Comparison of ENCODE assay signal across 14 cellular contexts in genomic region chr22:35837328-35837727, GRCh38.
DNase-seq lines count a peak whose midpoint lies in the region; ATAC-seq and TF ChIP-seq lines count a peak whose summit lies in the region.
"Had no signal": no experiment of that assay in that cellular context is flagged by ENCODE, and none has a peak within 500 bp of the region (broad histone marks: within the 10 kb centered on the region; RNA-seq: fewer than 3 reads in every experiment).

No MANE protein-coding gene starts in this region.

- H3K27ac Mint-ChIP-seq in activated T-cell treated with anti-CD3 and anti-CD28 coated beads, Interleukin-2, amount 50 U/mL, for 24 hours = no peak overlapping the region
- H3K27ac Mint-ChIP-seq: dendritic cell treated with granulocyte-macrophage colony-stimulating factor and Interleukin-4, amounts not matched to agents 40 ng/mL and 50 ng/mL, for 4 days had no signal

- no peaks in the 10 kb centered on the region for H3K9me3 ChIP-seq in skeletal muscle satellite cell (replicated peaks; ENCODE audit: low read length)
- H3K9me3 ChIP-seq: thyroid gland had no signal

- no peaks in the 10 kb centered on the region for H3K9me3 Mint-ChIP-seq in activated T-cell treated with anti-CD3 and anti-CD28 coated beads, Interleukin-2, amount 50 U/mL, for 24 hours
- H3K9me3 Mint-ChIP-seq: dendritic cell treated with granulocyte-macrophage colony-stimulating factor and Interleukin-4, amounts not matched to agents 40 ng/mL and 50 ng/mL, for 4 days had no signal

- H3K4me3 ChIP-seq in fibroblast of villous mesenchyme (ENCODE audit: low read depth, low read length) (peak overlapping the region; percentile 64), skeletal muscle satellite cell (ENCODE audit: low read length) (peak overlapping the region; percentile 71)
- H3K4me3 ChIP-seq: K562, thyroid gland had no signal

- DNase-seq in DMS53 (lab: John Stamatoyannopoulos, UW) (peak; percentile 0), DMS53 treated with DMSO at 0.1 percent for 48 hours (lab: John Stamatoyannopoulos, UW; ENCODE audit: unreplicated experiment) (no peak), fibroblast of villous mesenchyme (ENCODE audit: low read depth) (no peak), 8988T (no peak)
- no peak for DNase-seq in activated T-cell treated with anti-CD3 and anti-CD28 coated beads, Interleukin-2, amount 50 U/mL, for 24 hours
- DNase-seq: activated gamma-delta T cell, NCI-H2029 treated with DMSO at 0.1 percent for 48 hours, thyroid gland had no signal

- H3K4me2 ChIP-seq in skeletal muscle satellite cell (ENCODE audit: low read length) = peak overlapping the region; percentile 91

- peaks cover 22% of the 10 kb centered on the region for H3K4me1 Mint-ChIP-seq in activated T-cell treated with anti-CD3 and anti-CD28 coated beads, Interleukin-2, amount 50 U/mL, for 24 hours (ENCODE audit: low read depth)

- H3K4me3 Mint-ChIP-seq in activated T-cell treated with anti-CD3 and anti-CD28 coated beads, Interleukin-2, amount 50 U/mL, for 24 hours = no peak overlapping the region
- H3K4me3 Mint-ChIP-seq: dendritic cell treated with granulocyte-macrophage colony-stimulating factor and Interleukin-4, amounts not matched to agents 40 ng/mL and 50 ng/mL, for 4 days had no signal

- H3K27me3 Mint-ChIP-seq in activated T-cell treated with anti-CD3 and anti-CD28 coated beads, Interleukin-2, amount 50 U/mL, for 24 hours = peaks cover 16% of the 10 kb centered on the region

- H3K36me3 Mint-ChIP-seq in activated T-cell treated with anti-CD3 and anti-CD28 coated beads, Interleukin-2, amount 50 U/mL, for 24 hours (ENCODE audit: low read depth) = no peaks in the 10 kb centered on the region

- TF ChIP-seq CTCF in VCaP (conservative IDR thresholded peaks at IDR 0.05) = no peak
- TF ChIP-seq CTCF in fibroblast of villous mesenchyme (IDR thresholded peaks at IDR 0.05; ENCODE audit: insufficient read depth, low read depth, low read length) = no peak

- no peaks in the 10 kb centered on the region for H3K27me3 ChIP-seq in skeletal muscle satellite cell (ENCODE audit: control insufficient read depth, insufficient read depth, low read length)
- H3K27me3 ChIP-seq: thyroid gland had no signal

- H3K4me1 ChIP-seq in skeletal muscle satellite cell (ENCODE audit: control insufficient read depth, insufficient read depth, low read length) = peaks cover 36% of the 10 kb centered on the region

- no peaks in the 10 kb centered on the region for H3K36me3 ChIP-seq in skeletal muscle satellite cell (ENCODE audit: insufficient read depth, low read length)
- H3K36me3 ChIP-seq: thyroid gland had no signal

- H3K9ac ChIP-seq in skeletal muscle satellite cell (ENCODE audit: low read depth, low read length) = peak overlapping the region; percentile 84

- ATAC-seq in HG02642 (IDR thresholded peaks at IDR 0.05; ENCODE audit: poor library complexity, unreplicated experiment) = no peak
- ATAC-seq: K562, Right ventricle myocardium inferior had no signal

- H3K27ac ChIP-seq in VCaP = peak overlapping the region; percentile 87; the same call in 1 of the 2 replicates
